1 cellular context compared by ENCODE assay signal in the genomic region with DNA sequence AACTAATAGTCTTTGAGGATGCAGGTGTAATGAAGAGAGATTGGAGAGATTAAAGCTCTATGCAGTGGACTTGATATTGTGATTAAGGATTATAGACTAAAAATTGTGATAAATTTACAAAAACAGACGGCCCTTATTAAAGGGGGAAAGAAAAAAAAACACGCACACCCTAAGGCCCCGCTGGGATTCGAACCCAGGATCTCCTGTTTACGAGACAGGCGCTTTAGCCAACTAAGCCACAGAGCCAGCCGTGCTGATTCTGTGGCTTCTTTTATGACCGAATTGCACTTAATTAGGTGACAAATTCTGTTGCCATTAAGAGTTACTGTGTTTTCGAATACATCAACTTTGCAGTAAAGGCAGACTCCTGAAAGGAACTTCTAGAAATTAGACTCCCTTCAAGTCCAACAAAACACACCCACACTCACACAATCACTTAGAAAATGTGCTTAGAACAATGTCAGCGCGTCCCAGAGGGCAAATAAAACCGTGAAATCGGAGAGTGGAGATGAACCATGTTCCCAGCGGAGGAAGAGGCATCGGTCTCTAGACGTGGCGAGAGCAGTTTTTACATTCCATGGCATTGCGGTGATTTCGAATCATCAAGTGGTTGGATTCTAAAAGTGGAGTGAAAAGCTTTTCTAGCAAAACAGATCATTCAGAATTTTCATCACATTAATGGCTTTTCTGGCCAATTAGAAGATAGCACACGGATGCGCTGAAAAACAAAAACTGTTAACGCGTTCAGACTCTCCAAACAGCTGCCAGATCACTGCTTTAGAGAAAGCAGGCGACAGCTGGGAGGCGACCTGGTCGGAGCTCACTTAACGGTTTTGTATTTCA.
A peak's percentile ranks its signal among the peaks of the same experiment; 100 is the strongest.
TF ChIP-seq lines count a peak whose summit lies in the region.

No MANE protein-coding gene starts in this region.

TF ChIP-seq in K562, 482 proteins besides CTCF, POLR2A, EP300 and RAD21 (continued from another document and continues in another):
- TF ChIP-seq, protein P1, sequence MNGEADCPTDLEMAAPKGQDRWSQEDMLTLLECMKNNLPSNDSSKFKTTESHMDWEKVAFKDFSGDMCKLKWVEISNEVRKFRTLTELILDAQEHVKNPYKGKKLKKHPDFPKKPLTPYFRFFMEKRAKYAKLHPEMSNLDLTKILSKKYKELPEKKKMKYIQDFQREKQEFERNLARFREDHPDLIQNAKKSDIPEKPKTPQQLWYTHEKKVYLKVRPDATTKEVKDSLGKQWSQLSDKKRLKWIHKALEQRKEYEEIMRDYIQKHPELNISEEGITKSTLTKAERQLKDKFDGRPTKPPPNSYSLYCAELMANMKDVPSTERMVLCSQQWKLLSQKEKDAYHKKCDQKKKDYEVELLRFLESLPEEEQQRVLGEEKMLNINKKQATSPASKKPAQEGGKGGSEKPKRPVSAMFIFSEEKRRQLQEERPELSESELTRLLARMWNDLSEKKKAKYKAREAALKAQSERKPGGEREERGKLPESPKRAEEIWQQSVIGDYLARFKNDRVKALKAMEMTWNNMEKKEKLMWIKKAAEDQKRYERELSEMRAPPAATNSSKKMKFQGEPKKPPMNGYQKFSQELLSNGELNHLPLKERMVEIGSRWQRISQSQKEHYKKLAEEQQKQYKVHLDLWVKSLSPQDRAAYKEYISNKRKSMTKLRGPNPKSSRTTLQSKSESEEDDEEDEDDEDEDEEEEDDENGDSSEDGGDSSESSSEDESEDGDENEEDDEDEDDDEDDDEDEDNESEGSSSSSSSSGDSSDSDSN (IDR thresholded peaks at IDR 0.05; ENCODE audit: borderline replicate concordance in 1 of 2, low read depth in 2 of 2, low read length in 2 of 2): 0 out of 4 replicates have a peak, but pooled peaks of 1 of the 2 experiments have one; percentile 11
- TF ChIP-seq SIN3A (IDR thresholded peaks at IDR 0.05; ENCODE audit: borderline replicate concordance in 2 of 2, control insufficient read depth in 1 of 2, low read depth in 2 of 2, low read length in 2 of 2) (no peak), STAT5A (IDR thresholded peaks at IDR 0.05; ENCODE audit: borderline replicate concordance, low read length) (no peak), RCOR1 (IDR thresholded peaks at IDR 0.05; ENCODE audit: borderline replicate concordance in 1 of 2, low read depth in 2 of 2, low read length in 2 of 2) (no peak), MEF2D (tag; conservative IDR thresholded peaks at IDR 0.05; ENCODE audit: low read depth) (no peak), SAFB2 (IDR thresholded peaks at IDR 0.05; ENCODE audit: borderline replicate concordance, low read depth, low read length, severe bottlenecking) (no peak), CCAR2 (IDR thresholded peaks at IDR 0.05; ENCODE audit: low read depth, low read length) (no peak), GATAD2B (IDR thresholded peaks at IDR 0.05; ENCODE audit: borderline replicate concordance) (no peak), SIN3B (IDR thresholded peaks at IDR 0.05; ENCODE audit: low read depth) (no peak), ELF1 (tag; IDR thresholded peaks at IDR 0.05) (no peak), EHMT2 (IDR thresholded peaks at IDR 0.05) (no peak), NFIC (IDR thresholded peaks at IDR 0.05) (peak; percentile 58; the same call in 1 of the 2 replicates), ZBED1 (IDR thresholded peaks at IDR 0.05) (no peak), EZH2 (IDR thresholded peaks at IDR 0.05; ENCODE audit: borderline replicate concordance, low read depth, low read length) (no peak), BRD4 (IDR thresholded peaks at IDR 0.05) (no peak), ZNF274 (IDR thresholded peaks at IDR 0.05; ENCODE audit: borderline replicate concordance, low read depth, low read length) (no peak), MAFG (tag; conservative IDR thresholded peaks at IDR 0.05) (no peak), SREBF1 (IDR thresholded peaks at IDR 0.05; ENCODE audit: borderline replicate concordance, low read depth, low read length) (no peak), ZNF24 (IDR thresholded peaks at IDR 0.05) (no peak), ELF2 (CRISPR knock-in tag; IDR thresholded peaks at IDR 0.05) (no peak), TCF3 (CRISPR knock-in tag; IDR thresholded peaks at IDR 0.05) (no peak), CC2D1A (IDR thresholded peaks at IDR 0.05) (no peak), ZNF212 (CRISPR knock-in tag; IDR thresholded peaks at IDR 0.05) (no peak), CXXC5 (CRISPR knock-in tag; IDR thresholded peaks at IDR 0.05) (no peak), ZNF311 (CRISPR knock-in tag; IDR thresholded peaks at IDR 0.05) (no peak), SMAD1 (IDR thresholded peaks at IDR 0.05; ENCODE audit: low read depth, low read length, partially characterized antibody) (no peak), ETV5 (CRISPR knock-in tag; IDR thresholded peaks at IDR 0.05; ENCODE audit: low read depth) (0 out of 2 replicates have a peak, but pooled peaks have one; percentile 37), SMARCA5 (IDR thresholded peaks at IDR 0.05) (no peak), IRF9 (tag; IDR thresholded peaks at IDR 0.05) (no peak), PTRF (tag; IDR thresholded peaks at IDR 0.05) (no peak), GMEB1 (CRISPR knock-in tag; IDR thresholded peaks at IDR 0.05) (no peak), PYGO2 (tag; IDR thresholded peaks at IDR 0.05) (no peak), BDP1 (IDR thresholded peaks at IDR 0.05; ENCODE audit: insufficient read depth, insufficient read length) (peak; percentile 50), ZNF134 (CRISPR knock-in tag; conservative IDR thresholded peaks at IDR 0.05) (no peak), XRCC3 (IDR thresholded peaks at IDR 0.05) (no peak), RFX5 (IDR thresholded peaks at IDR 0.05; ENCODE audit: low read depth, low read length) (no peak; the same call in 1 of the 2 replicates), ADNP (tag; IDR thresholded peaks at IDR 0.05) (peak; percentile 85), BRF1 (IDR thresholded peaks at IDR 0.05; ENCODE audit: borderline replicate concordance, extremely low read depth, insufficient read length) (peak; percentile 28), ZNF561 (CRISPR knock-in tag; conservative IDR thresholded peaks at IDR 0.05) (no peak), ARID3A (IDR thresholded peaks at IDR 0.05; ENCODE audit: borderline replicate concordance, low read depth, low read length) (no peak), TAF1 (IDR thresholded peaks at IDR 0.05; ENCODE audit: control insufficient read depth, extremely low read depth, insufficient read depth, low read length, severe bottlenecking) (no peak), ZBTB43 (CRISPR knock-in tag; IDR thresholded peaks at IDR 0.05) (no peak), NCOA2 (IDR thresholded peaks at IDR 0.05; ENCODE audit: partially characterized antibody in 2 of 2) (no peak), MCM5 (IDR thresholded peaks at IDR 0.05; ENCODE audit: low read depth) (no peak), NFE2L1 (tag; IDR thresholded peaks at IDR 0.05; ENCODE audit: borderline replicate concordance, low read depth) (no peak)
- TF ChIP-seq, protein P2, sequence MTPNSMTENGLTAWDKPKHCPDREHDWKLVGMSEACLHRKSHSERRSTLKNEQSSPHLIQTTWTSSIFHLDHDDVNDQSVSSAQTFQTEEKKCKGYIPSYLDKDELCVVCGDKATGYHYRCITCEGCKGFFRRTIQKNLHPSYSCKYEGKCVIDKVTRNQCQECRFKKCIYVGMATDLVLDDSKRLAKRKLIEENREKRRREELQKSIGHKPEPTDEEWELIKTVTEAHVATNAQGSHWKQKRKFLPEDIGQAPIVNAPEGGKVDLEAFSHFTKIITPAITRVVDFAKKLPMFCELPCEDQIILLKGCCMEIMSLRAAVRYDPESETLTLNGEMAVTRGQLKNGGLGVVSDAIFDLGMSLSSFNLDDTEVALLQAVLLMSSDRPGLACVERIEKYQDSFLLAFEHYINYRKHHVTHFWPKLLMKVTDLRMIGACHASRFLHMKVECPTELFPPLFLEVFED (CRISPR knock-in tag; conservative IDR thresholded peaks at IDR 0.05): no peak
- TF ChIP-seq, protein P3, sequence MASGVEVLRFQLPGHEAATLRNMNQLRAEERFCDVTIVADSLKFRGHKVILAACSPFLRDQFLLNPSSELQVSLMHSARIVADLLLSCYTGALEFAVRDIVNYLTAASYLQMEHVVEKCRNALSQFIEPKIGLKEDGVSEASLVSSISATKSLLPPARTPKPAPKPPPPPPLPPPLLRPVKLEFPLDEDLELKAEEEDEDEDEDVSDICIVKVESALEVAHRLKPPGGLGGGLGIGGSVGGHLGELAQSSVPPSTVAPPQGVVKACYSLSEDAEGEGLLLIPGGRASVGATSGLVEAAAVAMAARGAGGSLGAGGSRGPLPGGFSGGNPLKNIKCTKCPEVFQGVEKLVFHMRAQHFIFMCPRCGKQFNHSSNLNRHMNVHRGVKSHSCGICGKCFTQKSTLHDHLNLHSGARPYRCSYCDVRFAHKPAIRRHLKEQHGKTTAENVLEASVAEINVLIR (CRISPR knock-in tag; IDR thresholded peaks at IDR 0.05): no peak
- TF ChIP-seq, protein P4, sequence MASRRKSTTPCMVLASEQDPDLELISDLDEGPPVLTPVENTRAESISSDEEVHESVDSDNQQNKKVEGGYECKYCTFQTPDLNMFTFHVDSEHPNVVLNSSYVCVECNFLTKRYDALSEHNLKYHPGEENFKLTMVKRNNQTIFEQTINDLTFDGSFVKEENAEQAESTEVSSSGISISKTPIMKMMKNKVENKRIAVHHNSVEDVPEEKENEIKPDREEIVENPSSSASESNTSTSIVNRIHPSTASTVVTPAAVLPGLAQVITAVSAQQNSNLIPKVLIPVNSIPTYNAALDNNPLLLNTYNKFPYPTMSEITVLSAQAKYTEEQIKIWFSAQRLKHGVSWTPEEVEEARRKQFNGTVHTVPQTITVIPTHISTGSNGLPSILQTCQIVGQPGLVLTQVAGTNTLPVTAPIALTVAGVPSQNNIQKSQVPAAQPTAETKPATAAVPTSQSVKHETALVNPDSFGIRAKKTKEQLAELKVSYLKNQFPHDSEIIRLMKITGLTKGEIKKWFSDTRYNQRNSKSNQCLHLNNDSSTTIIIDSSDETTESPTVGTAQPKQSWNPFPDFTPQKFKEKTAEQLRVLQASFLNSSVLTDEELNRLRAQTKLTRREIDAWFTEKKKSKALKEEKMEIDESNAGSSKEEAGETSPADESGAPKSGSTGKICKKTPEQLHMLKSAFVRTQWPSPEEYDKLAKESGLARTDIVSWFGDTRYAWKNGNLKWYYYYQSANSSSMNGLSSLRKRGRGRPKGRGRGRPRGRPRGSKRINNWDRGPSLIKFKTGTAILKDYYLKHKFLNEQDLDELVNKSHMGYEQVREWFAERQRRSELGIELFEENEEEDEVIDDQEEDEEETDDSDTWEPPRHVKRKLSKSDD (conservative IDR thresholded peaks at IDR 0.05; ENCODE audit: low read length): no peak
